2 cellular contexts compared by ENCODE assay signal in genomic region chr17:13598353-13599167, GRCh38.
TF ChIP-seq lines count a peak whose summit lies in the region.

No MANE protein-coding gene starts in this region.

TF ChIP-seq in IMR-90, 13 proteins besides CTCF, POLR2A, EP300 and RAD21:
- TF ChIP-seq, protein P1, sequence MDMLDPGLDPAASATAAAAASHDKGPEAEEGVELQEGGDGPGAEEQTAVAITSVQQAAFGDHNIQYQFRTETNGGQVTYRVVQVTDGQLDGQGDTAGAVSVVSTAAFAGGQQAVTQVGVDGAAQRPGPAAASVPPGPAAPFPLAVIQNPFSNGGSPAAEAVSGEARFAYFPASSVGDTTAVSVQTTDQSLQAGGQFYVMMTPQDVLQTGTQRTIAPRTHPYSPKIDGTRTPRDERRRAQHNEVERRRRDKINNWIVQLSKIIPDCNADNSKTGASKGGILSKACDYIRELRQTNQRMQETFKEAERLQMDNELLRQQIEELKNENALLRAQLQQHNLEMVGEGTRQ (IDR thresholded peaks at IDR 0.05; ENCODE audit: low read depth, low read length): no peak
- TF ChIP-seq, protein P2, sequence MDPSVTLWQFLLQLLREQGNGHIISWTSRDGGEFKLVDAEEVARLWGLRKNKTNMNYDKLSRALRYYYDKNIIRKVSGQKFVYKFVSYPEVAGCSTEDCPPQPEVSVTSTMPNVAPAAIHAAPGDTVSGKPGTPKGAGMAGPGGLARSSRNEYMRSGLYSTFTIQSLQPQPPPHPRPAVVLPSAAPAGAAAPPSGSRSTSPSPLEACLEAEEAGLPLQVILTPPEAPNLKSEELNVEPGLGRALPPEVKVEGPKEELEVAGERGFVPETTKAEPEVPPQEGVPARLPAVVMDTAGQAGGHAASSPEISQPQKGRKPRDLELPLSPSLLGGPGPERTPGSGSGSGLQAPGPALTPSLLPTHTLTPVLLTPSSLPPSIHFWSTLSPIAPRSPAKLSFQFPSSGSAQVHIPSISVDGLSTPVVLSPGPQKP (IDR thresholded peaks at IDR 0.05; ENCODE audit: borderline replicate concordance, low read depth, low read length): no peak
- no peak for TF ChIP-seq BHLHE40 (IDR thresholded peaks at IDR 0.05; ENCODE audit: low read depth, low read length)
- no peak for TF ChIP-seq RCOR1 (IDR thresholded peaks at IDR 0.05; ENCODE audit: insufficient replicate concordance, low read length)
- no peak for TF ChIP-seq CEBPB (IDR thresholded peaks at IDR 0.05; ENCODE audit: low read depth, low read length)
- TF ChIP-seq FOS (IDR thresholded peaks at IDR 0.05; ENCODE audit: low read depth, low read length): no peak
- TF ChIP-seq MXI1 (IDR thresholded peaks at IDR 0.05; ENCODE audit: borderline replicate concordance, low read depth, low read length): no peak
- no peak for TF ChIP-seq MAZ (IDR thresholded peaks at IDR 0.05; ENCODE audit: borderline replicate concordance, low read depth, low read length)
- TF ChIP-seq SMC3 (IDR thresholded peaks at IDR 0.05; ENCODE audit: low read depth, low read length): no peak
- TF ChIP-seq NFE2L2 (IDR thresholded peaks at IDR 0.05; ENCODE audit: low read depth, low read length): no peak
- TF ChIP-seq MAFK (IDR thresholded peaks at IDR 0.05; ENCODE audit: low read depth, low read length): no peak
- no peak for TF ChIP-seq RFX5 (IDR thresholded peaks at IDR 0.05; ENCODE audit: low read depth, low read length)

TF ChIP-seq in endothelial cell of umbilical vein, 7 proteins besides CTCF, POLR2A, EP300 and RAD21:
- TF ChIP-seq GATA2 (IDR thresholded peaks at IDR 0.05; ENCODE audit: insufficient read depth, insufficient read length, low read depth, low read length) (no peak), MYC (IDR thresholded peaks at IDR 0.05; ENCODE audit: low read depth, low read length) (no peak), FOS (IDR thresholded peaks at IDR 0.05; ENCODE audit: borderline replicate concordance, insufficient read depth, low read length) (no peak), JUN (IDR thresholded peaks at IDR 0.05; ENCODE audit: borderline replicate concordance, insufficient read depth, insufficient read length, low read depth) (no peak), POLR2AphosphoS5 (IDR thresholded peaks at IDR 0.05; ENCODE audit: insufficient read depth, low read depth, low read length) (no peak), EZH2 (IDR thresholded peaks at IDR 0.05; ENCODE audit: borderline replicate concordance, low read depth, low read length, severe bottlenecking) (no peak)
- TF ChIP-seq, protein P3, sequence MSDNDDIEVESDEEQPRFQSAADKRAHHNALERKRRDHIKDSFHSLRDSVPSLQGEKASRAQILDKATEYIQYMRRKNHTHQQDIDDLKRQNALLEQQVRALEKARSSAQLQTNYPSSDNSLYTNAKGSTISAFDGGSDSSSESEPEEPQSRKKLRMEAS (IDR thresholded peaks at IDR 0.05; ENCODE audit: insufficient read depth, insufficient read length): no peak
